Comparison of ENCODE assay signal across 18 cellular contexts in the genomic region with DNA sequence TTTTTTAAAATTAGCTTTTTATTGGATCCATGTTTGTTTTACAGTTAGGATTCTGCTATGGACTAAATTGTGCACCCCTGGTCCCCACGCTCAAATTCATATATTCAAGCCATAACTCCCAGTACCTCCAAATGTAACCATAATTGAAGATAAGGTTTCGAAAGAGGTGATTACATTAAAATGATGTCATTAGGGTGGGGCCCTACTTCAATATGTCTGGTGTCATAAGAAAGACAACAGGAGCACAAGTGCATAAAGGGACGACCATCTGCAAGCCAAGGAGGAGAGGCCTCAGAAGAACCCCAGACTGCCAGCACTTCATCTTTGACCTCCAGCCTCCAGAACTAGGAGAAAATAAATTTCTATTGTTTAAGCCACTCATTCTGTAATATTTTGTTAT. TPM values are rescaled to one million over a fixed set of nuclear protein-coding genes. Genes with fewer than 3 reads are reported as not detected.
DNase-seq lines count a peak whose midpoint lies in the region; ATAC-seq, FAIRE-seq and TF ChIP-seq lines count a peak whose summit lies in the region.
"Had no signal": no experiment of that assay in that cellular context is flagged by ENCODE, and none has a peak within 500 bp of the region (broad histone marks: within the 10 kb centered on the region; RNA-seq: fewer than 3 reads in every experiment).

No MANE protein-coding gene starts in this region.

- no TSS peak for BruUV-seq in Calu3 (replicated peaks; lab: Mats Ljungman, UMichigan)

- DNase-seq in Calu3 (no peak), LoVo (ENCODE audit: low spot score) (peak; percentile 10), bronchial epithelial cell (ENCODE audit: low read depth) (peak; percentile 59), left colon (no peak), osteoblast (ENCODE audit: insufficient read length, low spot score, missing footprints) (no peak), GDM1 (lab: John Stamatoyannopoulos, UW) (no peak)
- DNase-seq in activated naive CD4-positive, alpha-beta T cell treated with Interleukin-2 at 50 U/mL for 16 hours, result no peak
- DNase-seq: ACHN, C1 segment of cervical spinal cord, DND-41, NCI-H1417 treated with DMSO at 0.1 percent for 48 hours, NCI-H187 treated with DMSO at 0.1 percent for 48 hours, NCI-H345, NCI-H524 treated with DMSO at 0.1 percent for 48 hours, SJCRH30 had no signal

- FAIRE-seq in bronchial epithelial cell (lab: Jason Lieb, UNC), result no peak
- FAIRE-seq: G401.6, H54 had no signal

- peaks cover 44% of the 10 kb centered on the region for H3K4me1 Mint-ChIP-seq in Calu3 (ENCODE audit: low read depth, unreplicated experiment)

- peaks cover 14% of the 10 kb centered on the region for H3K36me3 Mint-ChIP-seq in Calu3 (ENCODE audit: insufficient read depth, unreplicated experiment)

- H3K4me2 ChIP-seq in osteoblast (ENCODE audit: insufficient read depth, low read length), result no peak overlapping the region
- H3K4me2 ChIP-seq: KMS-11 had no signal

- H3K27me3 ChIP-seq in bronchial epithelial cell (ENCODE audit: control insufficient read depth, insufficient read depth, low read length), result no peaks in the 10 kb centered on the region
- no peaks in the 10 kb centered on the region for H3K27me3 ChIP-seq in osteoblast (ENCODE audit: insufficient read depth, low read length)

- TF ChIP-seq CTCF in Calu3 (IDR thresholded peaks at IDR 0.05; ENCODE audit: unreplicated experiment) (no peak), bronchial epithelial cell (IDR thresholded peaks at IDR 0.05; ENCODE audit: insufficient read depth, low read length, severe bottlenecking) (no peak), osteoblast (IDR thresholded peaks at IDR 0.05; ENCODE audit: extremely low read depth, low read depth, low read length) (no peak)

- no peaks in the 10 kb centered on the region for H3K9me3 Mint-ChIP-seq in Calu3 (ENCODE audit: low read depth, unreplicated experiment)

- no peak overlapping the region for H3K27ac ChIP-seq in osteoblast (ENCODE audit: low read depth, low read length)
- H3K27ac ChIP-seq: KMS-11, SJCRH30 had no signal

- peak; percentile 26 for ATAC-seq in left colon

- H3K79me2 ChIP-seq in osteoblast (ENCODE audit: insufficient read depth, low read length), result no peaks in the 10 kb centered on the region

- H3K4me3 Mint-ChIP-seq in Calu3 (ENCODE audit: low read depth, unreplicated experiment), result no peak overlapping the region

- no peak overlapping the region for H2AFZ ChIP-seq in osteoblast (ENCODE audit: low read length)

- H3K27ac Mint-ChIP-seq in Calu3 (ENCODE audit: unreplicated experiment), result peak overlapping the region; percentile 28

- H3K27me3 Mint-ChIP-seq in Calu3 (ENCODE audit: unreplicated experiment), result no peaks in the 10 kb centered on the region

- no peaks in the 10 kb centered on the region for H4K20me1 ChIP-seq in osteoblast (ENCODE audit: insufficient read depth, low read length)

- no peaks in the 10 kb centered on the region for H3K9me3 ChIP-seq in osteoblast (ENCODE audit: low read depth, low read length)
- H3K9me3 ChIP-seq: SJCRH30 had no signal

- peaks cover 3% of the 10 kb centered on the region for H3K4me1 ChIP-seq in osteoblast (ENCODE audit: insufficient read depth, low read length)

- intact Hi-C loops in Calu3 (cut with micrococcal nuclease; ENCODE audit: unreplicated experiment) (no loop called here), left colon (cut with DNase I, micrococcal nuclease) (no loop called here)

- CTCF ChIA-PET in Calu3 (lab: Charles Lee), result interaction anchor here (0.6 to 2.0 kb wide), 2 partner anchors 17 to 553 kb away, joined by 4 to 7 read pairs; no protein-coding TSS in a partner anchor

- H3K4me3 ChIP-seq in bronchial epithelial cell (ENCODE audit: low read depth, low read length), result no peak overlapping the region
- no peak overlapping the region for H3K4me3 ChIP-seq in osteoblast (ENCODE audit: insufficient read depth, low read length)
- H3K4me3 ChIP-seq: SJCRH30 had no signal

- H3K36me3 ChIP-seq in bronchial epithelial cell (ENCODE audit: control insufficient read depth, insufficient read depth, low read length), result no peaks in the 10 kb centered on the region
- no peaks in the 10 kb centered on the region for H3K36me3 ChIP-seq in osteoblast (ENCODE audit: insufficient read depth, low read length)
- H3K36me3 ChIP-seq: SJCRH30 had no signal

RNA-seq across cellular contexts. Expression of gene HNRNPA0, which starts 7.4 kb away (rescaled TPM):
- total RNA-seq in Calu3 (2022) (40.5 and 42.3 TPM in 2 replicates), bronchial epithelial cell (18.3 and 22.1 TPM in 2 replicates), left colon (10 to 100 TPM; 21.0 to 22.0 TPM), osteoblast (24.2 TPM in 2 replicates)

RNA-seq across cellular contexts. Expression of gene KLHL3, which starts 25.7 kb away (rescaled TPM):
- total RNA-seq in Calu3 (2022) (16.9 and 18.2 TPM in 2 replicates), bronchial epithelial cell (0.53 and 0.90 TPM in 2 replicates), left colon (1 to 10 TPM; 5.8 to 6.2 TPM), osteoblast (6.2 and 7.1 TPM in 2 replicates)
- total RNA-seq: SJCRH30 had no signal

Comparison
In these comparisons a context has a peak if more than half of its experiments do, and no peak if none do; other contexts are left out.
1. DNase-seq: peak in LoVo (single experiment) and bronchial epithelial cell (single experiment); none in Calu3 (single experiment), left colon (0 of 2), osteoblast (single experiment), activated naive CD4-positive, alpha-beta T cell treated with Interleukin-2 at 50 U/mL for 16 hours (single experiment) and GDM1 (single experiment).